28 cellular contexts compared by ENCODE assay signal in the genomic region with DNA sequence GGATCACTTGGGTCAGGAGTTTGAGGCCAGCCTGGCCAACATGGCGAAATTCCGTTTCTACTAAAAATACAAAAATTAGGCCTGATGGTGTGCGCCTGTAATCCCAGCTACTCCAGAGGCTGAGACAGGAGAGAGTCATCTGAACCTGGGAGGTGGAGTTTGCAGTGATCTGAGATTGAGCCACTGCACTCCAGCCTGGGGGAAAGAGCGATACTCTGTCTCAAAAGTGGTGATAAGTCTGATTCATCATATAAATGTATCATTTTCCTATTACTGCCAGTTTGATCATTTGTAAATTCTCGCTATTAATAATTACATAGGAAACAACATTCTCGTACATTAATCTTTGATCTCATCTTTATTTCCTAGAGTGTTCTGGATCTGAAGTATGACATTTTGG. TPM values are rescaled to one million over a fixed set of nuclear protein-coding genes. Genes with fewer than 3 reads are reported as not detected.
DNase-seq lines count a peak whose midpoint lies in the region; ATAC-seq and TF ChIP-seq lines count a peak whose summit lies in the region.
"Had no signal": no experiment of that assay in that cellular context is flagged by ENCODE, and none has a peak within 500 bp of the region (broad histone marks: within the 10 kb centered on the region; RNA-seq: fewer than 3 reads in every experiment).

No MANE protein-coding gene starts in this region.

- peaks cover 39% of the 10 kb centered on the region for H3K4me1 Mint-ChIP-seq in activated CD8-positive, alpha-beta T cell treated with anti-CD3 and anti-CD28 coated beads for 36 hours (ENCODE audit: low read depth)
- peaks cover 14% of the 10 kb centered on the region for H3K4me1 Mint-ChIP-seq in activated CD8-positive, alpha-beta T cell treated with anti-CD3 and anti-CD28 coated beads, Interleukin-2, amount 10 ng/mL, durations not matched to agents 7 days and 5 days (ENCODE audit: low read depth)
- H3K4me1 Mint-ChIP-seq in CD4-positive, CD25-positive, alpha-beta regulatory T cell: peaks cover 16 to 52% (median 35%) of the 10 kb centered on the region in 4 donors
- H3K4me1 Mint-ChIP-seq in IgD-negative memory B cell: peaks cover 21 to 33% (median 26%) of the 10 kb centered on the region in 3 donors
- H3K4me1 Mint-ChIP-seq in stimulated activated effector memory CD8-positive, alpha-beta T cell treated with anti-CD3 and anti-CD28 coated beads, Interleukin-12 subunit alpha, Interleukin-12 subunit beta, amount 100 ng/mL, for 72 hours: peaks cover 38% of the 10 kb centered on the region

- POLR2A ChIA-PET in activated CD8-positive, alpha-beta T cell treated with anti-CD3 and anti-CD28 coated beads for 36 hours (lab: Charles Lee): interaction anchor here (1.0 to 1.8 kb wide), 2 partner anchors 8 to 10 kb away, joined by 4 to 7 read pairs; partner anchors contain the start of gene RABEP1
- POLR2A ChIA-PET in activated CD8-positive, alpha-beta T cell treated with anti-CD3 and anti-CD28 coated beads, Interleukin-2, amount 10 ng/mL, durations not matched to agents 7 days and 5 days (lab: Charles Lee): no interaction called here

- no peak overlapping the region for H3K27ac ChIP-seq in CD4-positive, CD25-positive, alpha-beta regulatory T cell (ENCODE audit: insufficient read depth, low read length, poor library complexity, severe bottlenecking)
- no peak overlapping the region for H3K27ac ChIP-seq in brain microvascular endothelial cell
- H3K27ac ChIP-seq: BLaER1, RWPE1 had no signal

- H3K4me1 ChIP-seq in CD4-positive, CD25-positive, alpha-beta regulatory T cell (ENCODE audit: control insufficient read depth, insufficient read depth, low read length, poor library complexity, severe bottlenecking): peaks cover 12% of the 10 kb centered on the region
- H3K4me1 ChIP-seq: Caco-2 had no signal

- H3K4me3 Mint-ChIP-seq in activated CD8-positive, alpha-beta T cell treated with anti-CD3 and anti-CD28 coated beads for 36 hours: no peak overlapping the region
- no peak overlapping the region for H3K4me3 Mint-ChIP-seq in activated CD8-positive, alpha-beta T cell treated with anti-CD3 and anti-CD28 coated beads, Interleukin-2, amount 10 ng/mL, durations not matched to agents 7 days and 5 days
- peak overlapping the region in 3 of 4 donors; percentile 13 to 47 (median 44) for H3K4me3 Mint-ChIP-seq in CD4-positive, CD25-positive, alpha-beta regulatory T cell
- no peak overlapping the region for H3K4me3 Mint-ChIP-seq in IgD-negative memory B cell
- H3K4me3 Mint-ChIP-seq in stimulated activated effector memory CD8-positive, alpha-beta T cell treated with anti-CD3 and anti-CD28 coated beads, Interleukin-12 subunit alpha, Interleukin-12 subunit beta, amount 100 ng/mL, for 72 hours: no peak overlapping the region
- H3K4me3 Mint-ChIP-seq: CD8-positive, alpha-beta T cell had no signal

- in situ Hi-C loops in brain microvascular endothelial cell (cut with HindIII; ENCODE audit: low pct_ligation_motif_present, low sequenced_read_pairs): no loop called here

- H3K9me3 ChIP-seq in CD4-positive, CD25-positive, alpha-beta regulatory T cell (ENCODE audit: control insufficient read depth in 2 of 2, low read length in 2 of 2): no peaks in the 10 kb centered on the region
- H3K9me3 ChIP-seq: Caco-2 had no signal

- no peaks in the 10 kb centered on the region for H3K27me3 ChIP-seq in CD4-positive, CD25-positive, alpha-beta regulatory T cell (ENCODE audit: control insufficient read depth, insufficient read depth, low read length)
- H3K27me3 ChIP-seq in brain microvascular endothelial cell (replicated peaks): no peaks in the 10 kb centered on the region
- H3K27me3 ChIP-seq: BLaER1 had no signal

- no peaks in the 10 kb centered on the region for H3K27me3 Mint-ChIP-seq in activated CD8-positive, alpha-beta T cell treated with anti-CD3 and anti-CD28 coated beads for 36 hours
- no peaks in the 10 kb centered on the region for H3K27me3 Mint-ChIP-seq in activated CD8-positive, alpha-beta T cell treated with anti-CD3 and anti-CD28 coated beads, Interleukin-2, amount 10 ng/mL, durations not matched to agents 7 days and 5 days (ENCODE audit: low read depth)
- no peaks in the 10 kb centered on the region for H3K27me3 Mint-ChIP-seq in CD4-positive, CD25-positive, alpha-beta regulatory T cell
- H3K27me3 Mint-ChIP-seq in IgD-negative memory B cell: no peaks in the 10 kb centered on the region

- H3K36me3 Mint-ChIP-seq in activated CD8-positive, alpha-beta T cell treated with anti-CD3 and anti-CD28 coated beads for 36 hours (ENCODE audit: low read depth): peaks cover 23% of the 10 kb centered on the region
- peaks cover 14% of the 10 kb centered on the region for H3K36me3 Mint-ChIP-seq in activated CD8-positive, alpha-beta T cell treated with anti-CD3 and anti-CD28 coated beads, Interleukin-2, amount 10 ng/mL, durations not matched to agents 7 days and 5 days (ENCODE audit: low read depth)
- H3K36me3 Mint-ChIP-seq in CD4-positive, CD25-positive, alpha-beta regulatory T cell: peaks cover 8% of the 10 kb centered on the region
- peaks cover 5% of the 10 kb centered on the region for H3K36me3 Mint-ChIP-seq in IgD-negative memory B cell
- H3K36me3 Mint-ChIP-seq in stimulated activated effector memory CD8-positive, alpha-beta T cell treated with anti-CD3 and anti-CD28 coated beads, Interleukin-12 subunit alpha, Interleukin-12 subunit beta, amount 100 ng/mL, for 72 hours: peaks cover 40% of the 10 kb centered on the region

- no peaks in the 10 kb centered on the region for H3K9me3 Mint-ChIP-seq in activated CD8-positive, alpha-beta T cell treated with anti-CD3 and anti-CD28 coated beads for 36 hours
- no peaks in the 10 kb centered on the region for H3K9me3 Mint-ChIP-seq in activated CD8-positive, alpha-beta T cell treated with anti-CD3 and anti-CD28 coated beads, Interleukin-2, amount 10 ng/mL, durations not matched to agents 7 days and 5 days (ENCODE audit: insufficient read depth)
- no peaks in the 10 kb centered on the region for H3K9me3 Mint-ChIP-seq in CD4-positive, CD25-positive, alpha-beta regulatory T cell
- H3K9me3 Mint-ChIP-seq in IgD-negative memory B cell: no peaks in the 10 kb centered on the region
- no peaks in the 10 kb centered on the region for H3K9me3 Mint-ChIP-seq in stimulated activated effector memory CD8-positive, alpha-beta T cell treated with anti-CD3 and anti-CD28 coated beads, Interleukin-12 subunit alpha, Interleukin-12 subunit beta, amount 100 ng/mL, for 72 hours
- H3K9me3 Mint-ChIP-seq: CD8-positive, alpha-beta T cell had no signal

- no peaks in the 10 kb centered on the region for H3K36me3 ChIP-seq in CD4-positive, CD25-positive, alpha-beta regulatory T cell (ENCODE audit: control insufficient read depth, insufficient read depth, low read length)
- no peaks in the 10 kb centered on the region for H3K36me3 ChIP-seq in brain microvascular endothelial cell (replicated peaks)

- peak overlapping the region; percentile 13 for H3K27ac Mint-ChIP-seq in activated CD8-positive, alpha-beta T cell treated with anti-CD3 and anti-CD28 coated beads for 36 hours
- no peak overlapping the region for H3K27ac Mint-ChIP-seq in activated CD8-positive, alpha-beta T cell treated with anti-CD3 and anti-CD28 coated beads, Interleukin-2, amount 10 ng/mL, durations not matched to agents 7 days and 5 days
- peak overlapping the region in 1 of 3 donors; percentile 20 for H3K27ac Mint-ChIP-seq in CD4-positive, CD25-positive, alpha-beta regulatory T cell
- peak overlapping the region in 2 of 3 donors; percentile 16 to 62 for H3K27ac Mint-ChIP-seq in IgD-negative memory B cell
- peak overlapping the region; percentile 56 for H3K27ac Mint-ChIP-seq in stimulated activated effector memory CD8-positive, alpha-beta T cell treated with anti-CD3 and anti-CD28 coated beads, Interleukin-12 subunit alpha, Interleukin-12 subunit beta, amount 100 ng/mL, for 72 hours
- H3K27ac Mint-ChIP-seq: CD8-positive, alpha-beta T cell had no signal

- no peak overlapping the region for H3K4me3 ChIP-seq in CD4-positive, CD25-positive, alpha-beta regulatory T cell (ENCODE audit: low read depth, low read length)
- H3K4me3 ChIP-seq in brain microvascular endothelial cell (ENCODE audit: low read depth, low read length): no peak overlapping the region
- H3K4me3 ChIP-seq: BLaER1 had no signal

- no peak for DNase-seq in activated CD8-positive, alpha-beta T cell treated with anti-CD3 and anti-CD28 coated beads for 36 hours
- DNase-seq in activated CD8-positive, alpha-beta T cell treated with anti-CD3 and anti-CD28 coated beads, Interleukin-2, amount 10 ng/mL, durations not matched to agents 7 days and 5 days: no peak
- DNase-seq in CD4-positive, CD25-positive, alpha-beta regulatory T cell: no peak
- DNase-seq in stimulated activated effector memory CD8-positive, alpha-beta T cell treated with anti-CD3 and anti-CD28 coated beads, Interleukin-12 subunit alpha, Interleukin-12 subunit beta, amount 100 ng/mL, for 72 hours (ENCODE audit: low spot score in 2 of 2): no peak
- DNase-seq in foreskin melanocyte (no peak), brain microvascular endothelial cell (no peak)
- DNase-seq: Caco-2; CD8-positive, alpha-beta T cell; DMS 273 treated with DMSO at 0.1 percent for 48 hours; DMS79 treated with DMSO at 0.1 percent for 48 hours; Karpas-422; NCI-H1092; NCI-H1436; NCI-H187; NCI-H2081 treated with DMSO at 0.1 percent for 48 hours; NCI-H2171; NCI-H226; NCI-H510A; NCI-H69; SHP77 treated with DMSO at 0.1 percent for 48 hours had no signal

- CTCF ChIA-PET in activated CD8-positive, alpha-beta T cell treated with anti-CD3 and anti-CD28 coated beads for 36 hours (lab: Charles Lee): no interaction called here
- CTCF ChIA-PET in activated CD8-positive, alpha-beta T cell treated with anti-CD3 and anti-CD28 coated beads, Interleukin-2, amount 10 ng/mL, durations not matched to agents 7 days and 5 days (lab: Charles Lee): no interaction called here

- ATAC-seq in activated CD8-positive, alpha-beta T cell treated with anti-CD3 and anti-CD28 coated beads for 36 hours: no peak
- ATAC-seq in activated CD8-positive, alpha-beta T cell treated with anti-CD3 and anti-CD28 coated beads, Interleukin-2, amount 10 ng/mL, durations not matched to agents 7 days and 5 days: no peak
- no peak for ATAC-seq in CD4-positive, CD25-positive, alpha-beta regulatory T cell (ENCODE audit: low read depth in 2 of 2)
- ATAC-seq in stimulated activated effector memory CD8-positive, alpha-beta T cell treated with anti-CD3 and anti-CD28 coated beads, Interleukin-12 subunit alpha, Interleukin-12 subunit beta, amount 100 ng/mL, for 72 hours: peak; percentile 45
- ATAC-seq: CD8-positive, alpha-beta T cell; Panc1 had no signal

- TF ChIP-seq CTCF in activated CD8-positive, alpha-beta T cell treated with anti-CD3 and anti-CD28 coated beads for 36 hours (IDR thresholded peaks at IDR 0.05): no peak
- TF ChIP-seq CTCF in brain microvascular endothelial cell (IDR thresholded peaks at IDR 0.05; ENCODE audit: low read depth, low read length, missing control alignments): no peak

- intact Hi-C loops in activated CD8-positive, alpha-beta T cell treated with anti-CD3 and anti-CD28 coated beads for 36 hours (cut with micrococcal nuclease): no loop called here

RNA-seq across cellular contexts. Expression of gene RABEP1, which starts 9.6 kb away (rescaled TPM):
- total RNA-seq in activated CD8-positive, alpha-beta T cell treated with anti-CD3 and anti-CD28 coated beads for 36 hours: 10 to 100 TPM; 58.7 to 60.6 TPM
- total RNA-seq in activated CD8-positive, alpha-beta T cell treated with anti-CD3 and anti-CD28 coated beads, Interleukin-2, amount 10 ng/mL, durations not matched to agents 7 days and 5 days: 10 to 100 TPM; 37.5 to 37.8 TPM
- 45.5 TPM for total RNA-seq in CD4-positive, CD25-positive, alpha-beta regulatory T cell
- 10 to 100 TPM; 23.7 to 29.0 (median 26.7) TPM for polyA plus RNA-seq in CD4-positive, CD25-positive, alpha-beta regulatory T cell
- 62.9 TPM for polyA plus RNA-seq in IgD-negative memory B cell

RNA-seq across cellular contexts. Expression of gene SCIMP, which starts 57.0 kb away (rescaled TPM):
- total RNA-seq in activated CD8-positive, alpha-beta T cell treated with anti-CD3 and anti-CD28 coated beads for 36 hours: under 1 TPM; 0.13 to 0.54 TPM
- not detected for total RNA-seq in activated CD8-positive, alpha-beta T cell treated with anti-CD3 and anti-CD28 coated beads, Interleukin-2, amount 10 ng/mL, durations not matched to agents 7 days and 5 days
- not detected for total RNA-seq in CD4-positive, CD25-positive, alpha-beta regulatory T cell
- 1 to 10 TPM in 1 of 4 donors, under 1 TPM in 3; 0.19 to 1.2 (median 0.29) TPM for polyA plus RNA-seq in CD4-positive, CD25-positive, alpha-beta regulatory T cell
- polyA plus RNA-seq in IgD-negative memory B cell: 325 TPM
- total RNA-seq: A172, Caco-2, H4, HT-29 had no signal
- polyA plus RNA-seq: AG04450 had no signal

Comparison
In these comparisons a context has a peak if more than half of its experiments do, and no peak if none do; other contexts are left out.
1. H3K4me3 Mint-ChIP-seq: peak in CD4-positive, CD25-positive, alpha-beta regulatory T cell (3 of 4); none in activated CD8-positive, alpha-beta T cell treated with anti-CD3 and anti-CD28 coated beads for 36 hours (single experiment), activated CD8-positive, alpha-beta T cell treated with anti-CD3 and anti-CD28 coated beads, Interleukin-2, amount 10 ng/mL, durations not matched to agents 7 days and 5 days (single experiment), IgD-negative memory B cell (0 of 4) and stimulated activated effector memory CD8-positive, alpha-beta T cell treated with anti-CD3 and anti-CD28 coated beads, Interleukin-12 subunit alpha, Interleukin-12 subunit beta, amount 100 ng/mL, for 72 hours (single experiment).